29 cellular contexts compared by ENCODE assay signal in the genomic region with DNA sequence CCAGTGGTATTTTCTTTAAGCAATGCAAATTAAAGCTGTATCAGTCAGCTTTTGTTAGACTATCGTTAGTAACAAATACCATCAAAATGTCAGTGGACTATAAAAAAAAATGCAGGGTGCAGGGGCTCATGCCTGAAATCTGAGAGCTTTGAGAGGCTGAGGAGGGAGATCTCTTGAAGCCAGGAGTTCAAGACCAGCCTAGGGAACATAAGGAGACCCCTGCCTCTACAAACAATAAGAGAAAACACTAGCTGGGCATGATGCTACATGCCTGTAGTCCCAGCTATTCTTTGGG.
"Had no signal": no experiment of that assay in that cellular context is flagged by ENCODE, and none has a peak within 500 bp of the region (broad histone marks: within the 10 kb centered on the region; RNA-seq: fewer than 3 reads in every experiment).

No MANE protein-coding gene starts in this region.

- H3K9me3 Mint-ChIP-seq: stimulated activated effector memory CD8-positive, alpha-beta T cell treated with anti-CD3 and anti-CD28 coated beads, Interleukin-12 subunit alpha, Interleukin-12 subunit beta, amount 100 ng/mL, for 72 hours; stimulated activated memory B cell treated with anti-CD40 and anti-IgM and Interleukin-4, amounts not matched to agents 10 μg/mL and 1 μg/mL and 100 μg/mL, for 72 hours; stimulated activated naive B cell treated with anti-CD40 and anti-IgM and Interleukin-4, amounts not matched to agents 10 μg/mL and 1 μg/mL and 100 μg/mL, for 72 hours; stimulated activated naive CD8-positive, alpha-beta T cell treated with anti-CD3 and anti-CD28 coated beads, Interleukin-15, amount 100 ng/mL, for 72 hours; stimulated activated naive CD8-positive, alpha-beta T cell treated with anti-CD3 and anti-CD28 coated beads, Interleukin-15, Interleukin-2, amounts not matched to agents 100 ng/mL and 50 ng/mL, for 24 hours had no signal

- H3K4me1 ChIP-seq: suprapubic skin, testis, tibial artery, tibial nerve, transverse colon, upper lobe of left lung, upper lobe of right lung, uterus, vagina had no signal

- ATAC-seq: stimulated activated effector memory CD8-positive, alpha-beta T cell treated with anti-CD3 and anti-CD28 coated beads, Interleukin-12 subunit alpha, Interleukin-12 subunit beta, amount 100 ng/mL, for 72 hours; stimulated activated memory B cell treated with anti-CD40 and anti-IgM and Interleukin-4, amounts not matched to agents 10 μg/mL and 1 μg/mL and 100 μg/mL, for 72 hours; stimulated activated naive B cell treated with anti-CD40 and anti-IgM and Interleukin-4, amounts not matched to agents 10 μg/mL and 1 μg/mL and 100 μg/mL, for 72 hours; stimulated activated naive CD8-positive, alpha-beta T cell treated with anti-CD3 and anti-CD28 coated beads, Interleukin-15, amount 100 ng/mL, for 72 hours; stimulated activated naive CD8-positive, alpha-beta T cell treated with anti-CD3 and anti-CD28 coated beads, Interleukin-15, Interleukin-2, amounts not matched to agents 100 U/mL and 50 U/mL, for 24 hours; upper lobe of right lung had no signal

- DNase-seq: stimulated activated CD4-positive, alpha-beta T cell treated with anti-CD3 and anti-CD28 coated beads, Interleukin-2, amount 100 ng/mL, for 48 hours; stimulated activated CD4-positive, alpha-beta T cell treated with anti-CD3 and anti-CD28 coated beads, Interleukin-4, amount 100 ng/mL, for 1 hour; stimulated activated CD4-positive, alpha-beta T cell treated with anti-CD3 and anti-CD28 coated beads, Interleukin-4, amount 100 ng/mL, for 24 hours; stimulated activated CD4-positive, alpha-beta T cell treated with anti-CD3 and anti-CD28 coated beads, Interleukin-4, amount 100 ng/mL, for 4 hours; stimulated activated CD8-positive, alpha-beta memory T cell treated with anti-CD3 and anti-CD28 coated beads, Interleukin-4, amount 100 ng/mL, for 48 hours; stimulated activated naive B cell treated with anti-CD40 and anti-IgM and Interleukin-4, amounts not matched to agents 10 μg/mL and 1 μg/mL and 100 μg/mL, for 72 hours; stimulated activated naive CD4-positive, alpha-beta T cell; stimulated activated naive CD4-positive, alpha-beta T cell treated with Interleukin-2 at 50 U/mL for 16 hours; stimulated activated naive CD8-positive, alpha-beta T cell treated with anti-CD3 and anti-CD28 coated beads, Interleukin-15, amount 100 ng/mL, for 72 hours; stimulated activated naive CD8-positive, alpha-beta T cell treated with anti-CD3 and anti-CD28 coated beads, Interleukin-15, Interleukin-2, amounts not matched to agents 100 U/mL and 50 U/mL, for 24 hours; stomach; substantia nigra; testis; thyroid gland; tibial artery; transverse colon; trophoblast cell; upper lobe of left lung; upper lobe of right lung; uterus had no signal

- H3K4me1 Mint-ChIP-seq: stimulated activated effector memory CD8-positive, alpha-beta T cell treated with anti-CD3 and anti-CD28 coated beads, Interleukin-12 subunit alpha, Interleukin-12 subunit beta, amount 100 ng/mL, for 72 hours; stimulated activated memory B cell treated with anti-CD40 and anti-IgM and Interleukin-4, amounts not matched to agents 10 μg/mL and 1 μg/mL and 100 μg/mL, for 72 hours; stimulated activated naive B cell treated with anti-CD40 and anti-IgM and Interleukin-4, amounts not matched to agents 10 μg/mL and 1 μg/mL and 100 μg/mL, for 72 hours; stimulated activated naive CD8-positive, alpha-beta T cell treated with anti-CD3 and anti-CD28 coated beads, Interleukin-15, amount 100 ng/mL, for 72 hours had no signal

- H3K27me3 Mint-ChIP-seq: stimulated activated naive B cell treated with anti-CD40 and anti-IgM and Interleukin-4, amounts not matched to agents 10 μg/mL and 1 μg/mL and 100 μg/mL, for 72 hours; stimulated activated naive CD8-positive, alpha-beta T cell treated with anti-CD3 and anti-CD28 coated beads, Interleukin-15, Interleukin-2, amounts not matched to agents 100 ng/mL and 50 ng/mL, for 24 hours; type B pancreatic cell had no signal

- H3K27ac ChIP-seq: stomach, suprapubic skin, testis, thoracic aorta, thyroid gland, tibial artery, tibial nerve, transverse colon, upper lobe of left lung, upper lobe of right lung, uterus, vagina had no signal

- H3K9me3 ChIP-seq: stomach, suprapubic skin, testis, thoracic aorta, thyroid gland, tibial artery, transverse colon, upper lobe of left lung, upper lobe of right lung, uterus, vagina had no signal

- H3K4me3 Mint-ChIP-seq: stimulated activated effector memory CD8-positive, alpha-beta T cell treated with anti-CD3 and anti-CD28 coated beads, Interleukin-12 subunit alpha, Interleukin-12 subunit beta, amount 100 ng/mL, for 72 hours; stimulated activated memory B cell treated with anti-CD40 and anti-IgM and Interleukin-4, amounts not matched to agents 10 μg/mL and 1 μg/mL and 100 μg/mL, for 72 hours; stimulated activated naive B cell treated with anti-CD40 and anti-IgM and Interleukin-4, amounts not matched to agents 10 μg/mL and 1 μg/mL and 100 μg/mL, for 72 hours; stimulated activated naive CD8-positive, alpha-beta T cell treated with anti-CD3 and anti-CD28 coated beads, Interleukin-15, amount 100 ng/mL, for 72 hours; stimulated activated naive CD8-positive, alpha-beta T cell treated with anti-CD3 and anti-CD28 coated beads, Interleukin-15, Interleukin-2, amounts not matched to agents 100 ng/mL and 50 ng/mL, for 24 hours; type B pancreatic cell had no signal

- FAIRE-seq: urothelium cell line had no signal

- H3K4me3 ChIP-seq: stomach, suprapubic skin, testis, thoracic aorta, thyroid gland, tibial artery, tibial nerve, transverse colon, upper lobe of left lung, upper lobe of right lung, uterus, vagina had no signal

- H3K27ac Mint-ChIP-seq: stimulated activated effector memory CD8-positive, alpha-beta T cell treated with anti-CD3 and anti-CD28 coated beads, Interleukin-12 subunit alpha, Interleukin-12 subunit beta, amount 100 ng/mL, for 72 hours; stimulated activated memory B cell treated with anti-CD40 and anti-IgM and Interleukin-4, amounts not matched to agents 10 μg/mL and 1 μg/mL and 100 μg/mL, for 72 hours; stimulated activated naive B cell treated with anti-CD40 and anti-IgM and Interleukin-4, amounts not matched to agents 10 μg/mL and 1 μg/mL and 100 μg/mL, for 72 hours; stimulated activated naive CD8-positive, alpha-beta T cell treated with anti-CD3 and anti-CD28 coated beads, Interleukin-15, amount 100 ng/mL, for 72 hours; stimulated activated naive CD8-positive, alpha-beta T cell treated with anti-CD3 and anti-CD28 coated beads, Interleukin-15, Interleukin-2, amounts not matched to agents 100 ng/mL and 50 ng/mL, for 24 hours; type B pancreatic cell had no signal

- H3K36me3 ChIP-seq: stomach, suprapubic skin, thoracic aorta, thyroid gland, tibial artery, tibial nerve, transverse colon, upper lobe of left lung, upper lobe of right lung, uterus, vagina had no signal

- H3K27me3 ChIP-seq: stomach, suprapubic skin, testis, thyroid gland, tibial artery, tibial nerve, transverse colon, upper lobe of left lung, upper lobe of right lung, uterus, vagina had no signal

- H3K36me3 Mint-ChIP-seq: stimulated activated effector memory CD8-positive, alpha-beta T cell treated with anti-CD3 and anti-CD28 coated beads, Interleukin-12 subunit alpha, Interleukin-12 subunit beta, amount 100 ng/mL, for 72 hours; stimulated activated memory B cell treated with anti-CD40 and anti-IgM and Interleukin-4, amounts not matched to agents 10 μg/mL and 1 μg/mL and 100 μg/mL, for 72 hours; stimulated activated naive B cell treated with anti-CD40 and anti-IgM and Interleukin-4, amounts not matched to agents 10 μg/mL and 1 μg/mL and 100 μg/mL, for 72 hours; type B pancreatic cell had no signal
